8 cellular contexts compared by ENCODE assay signal in the genomic region with DNA sequence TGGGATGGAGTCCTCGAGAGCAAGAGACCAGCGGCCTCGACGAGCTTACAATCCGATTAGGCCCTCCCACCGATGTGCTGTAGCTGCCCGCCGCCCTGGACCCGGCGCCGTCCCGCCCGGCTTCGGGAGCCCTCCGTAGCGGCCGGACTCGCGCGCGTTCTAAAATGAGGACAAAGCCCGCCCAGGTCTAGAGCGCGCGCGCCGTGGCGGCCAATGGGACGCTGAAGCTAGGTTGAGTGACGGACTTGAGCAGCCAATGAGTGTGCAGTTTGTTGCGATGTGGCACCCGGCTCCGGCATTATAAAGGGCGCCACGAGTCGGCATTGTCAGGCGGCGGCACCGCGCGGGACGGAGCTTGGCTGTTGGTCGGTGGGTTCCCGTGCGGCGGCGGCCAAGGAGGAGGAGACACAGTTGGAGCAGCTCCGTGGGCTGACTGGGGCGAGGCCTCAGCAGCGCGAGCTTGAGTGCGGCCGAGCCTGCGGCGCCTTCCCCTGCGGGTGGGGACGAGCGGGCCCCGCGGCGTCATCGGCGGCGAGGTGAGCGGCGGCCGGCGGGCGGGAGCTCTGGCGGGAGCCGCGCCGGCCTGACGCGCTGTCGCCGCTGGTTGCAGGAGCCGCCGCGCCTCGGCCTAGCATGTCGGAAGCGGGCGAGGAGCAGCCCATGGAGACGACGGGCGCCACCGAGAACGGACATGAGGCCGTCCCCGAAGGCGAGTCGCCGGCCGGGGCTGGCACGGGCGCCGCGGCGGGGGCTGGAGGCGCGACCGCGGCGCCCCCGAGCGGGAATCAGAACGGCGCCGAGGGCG. TPM values are rescaled to one million over a fixed set of nuclear protein-coding genes. Genes with fewer than 3 reads are reported as not detected.
DNase-seq lines count a peak whose midpoint lies in the region; ATAC-seq and TF ChIP-seq lines count a peak whose summit lies in the region.

TSS of gene HNRNPAB (plus strand) at position 329 of the 805 bp plus-strand sequence. CDS start at position 634, 305 bp downstream.

- peaks cover 32% of the 10 kb centered on the region for H3K4me1 Mint-ChIP-seq in activated naive CD4-positive, alpha-beta T cell treated with anti-CD3 and anti-CD28 coated beads for 36 hours (ENCODE audit: low read depth)

- CTCF ChIA-PET in HEK293T (lab: Yijun Ruan, JAX): interaction anchor here (0.6 to 1.1 kb wide), 2 partner anchors 129 to 135 kb away, joined by 3 read pairs; no protein-coding TSS in a partner anchor
- CTCF ChIA-PET in activated naive CD4-positive, alpha-beta T cell treated with anti-CD3 and anti-CD28 coated beads for 36 hours (lab: Charles Lee): interaction anchor here (1.4 kb wide), 1 partner anchor 30 kb away, joined by 4 read pairs; no protein-coding TSS in a partner anchor

- H3K27ac ChIP-seq in gastroesophageal sphincter: peak within 1 kb of the TSS; percentile 88 to 99 (median 94)

- 1% methylated on average over 12 of the region's 111 CpGs; no CpG with 5 or more reads in 1 of the 2 donors for WGBS in gastroesophageal sphincter (ENCODE audit: low coverage in 1 of 2), 2 donors

- TF ChIP-seq CTCF in gastroesophageal sphincter (IDR thresholded peaks at IDR 0.05): peak in 2 of 4 experiments; percentile 11 to 15

- ATAC-seq in gastroesophageal sphincter: peak; percentile 97

- H3K27me3 Mint-ChIP-seq in activated naive CD4-positive, alpha-beta T cell treated with anti-CD3 and anti-CD28 coated beads for 36 hours (ENCODE audit: low read depth): peaks cover 2% of the 10 kb centered on the region

- TF ChIP-seq POLR2A in gastroesophageal sphincter (IDR thresholded peaks at IDR 0.05): peak; percentile 98 to 99

- TF ChIP-seq EP300 in gastroesophageal sphincter (IDR thresholded peaks at IDR 0.05): no peak

- H3K27ac Mint-ChIP-seq in activated naive CD4-positive, alpha-beta T cell treated with anti-CD3 and anti-CD28 coated beads for 36 hours: peak within 1 kb of the TSS; percentile 97

- peaks cover 42% of the 10 kb centered on the region for H3K36me3 Mint-ChIP-seq in activated naive CD4-positive, alpha-beta T cell treated with anti-CD3 and anti-CD28 coated beads for 36 hours (ENCODE audit: low read depth)

- intact Hi-C loops in activated naive CD4-positive, alpha-beta T cell treated with anti-CD3 and anti-CD28 coated beads for 36 hours (cut with micrococcal nuclease): loop anchor here (1.0 to 2.0 kb wide), 3 partner anchors 28 to 91 kb away; partner anchors contain the start of genes N4BP3 and PHYKPL

- peaks cover 0 to 41% (median 19%) of the 10 kb centered on the region in 3 donors for H3K4me1 ChIP-seq in gastroesophageal sphincter

- peak; percentile 84 for DNase-seq in GF-D8 (lab: John Stamatoyannopoulos, UW)
- peak; percentile 98 for DNase-seq in HEK293T (ENCODE audit: extremely low spot score)
- peak; percentile 90 for DNase-seq in MV-4-11 (lab: John Stamatoyannopoulos, UW)
- peak; percentile 93 for DNase-seq in SK-MEL-5 (ENCODE audit: low read depth, low spot score)
- peak; percentile 96 for DNase-seq in activated naive CD4-positive, alpha-beta T cell treated with anti-CD3 and anti-CD28 coated beads for 36 hours
- peak; percentile 77 for DNase-seq in non-pigmented ciliary epithelial cell (ENCODE audit: low read depth)
- DNase-seq in superior temporal gyrus (ENCODE audit: extremely low spot score): peak; percentile 99

- H3K9me3 ChIP-seq in gastroesophageal sphincter: no peaks in the 10 kb centered on the region

- H3K9me3 Mint-ChIP-seq in activated naive CD4-positive, alpha-beta T cell treated with anti-CD3 and anti-CD28 coated beads for 36 hours: no peaks in the 10 kb centered on the region

- in situ Hi-C loops in SK-MEL-5 (cut with HindIII; ENCODE audit: low pct_unique_long_range_greater_than_20kb, low sequenced_read_pairs): no loop called here

- peak within 1 kb of the TSS; percentile 81 to 99 for H3K4me3 ChIP-seq in gastroesophageal sphincter

- peak within 1 kb of the TSS; percentile 96 for H3K4me3 Mint-ChIP-seq in activated naive CD4-positive, alpha-beta T cell treated with anti-CD3 and anti-CD28 coated beads for 36 hours

- no peaks in the 10 kb centered on the region for H3K27me3 ChIP-seq in gastroesophageal sphincter

- H3K36me3 ChIP-seq in gastroesophageal sphincter: peaks cover 0 to 29% of the 10 kb centered on the region in 2 donors

- POLR2A ChIA-PET in HEK293T (lab: Yijun Ruan, JAX): interaction anchor here (0.7 to 1.8 kb wide), 31 partner anchors 8 to 726 kb away, joined by 3 to 18 read pairs (median 5); partner anchors contain the start of genes CLK4, NHP2, PHYKPL and RMND5B

TF ChIP-seq in HEK293T, 16 proteins besides CTCF, POLR2A, EP300 and RAD21:
- TF ChIP-seq TARDBP (IDR thresholded peaks at IDR 0.05): no peak
- no peak for TF ChIP-seq ZNF384 (IDR thresholded peaks at IDR 0.05)
- TF ChIP-seq ELF4 (IDR thresholded peaks at IDR 0.05): peak; percentile 99
- peak; percentile 72; the same call in 1 of the 2 replicates for TF ChIP-seq CTBP1 (IDR thresholded peaks at IDR 0.05; ENCODE audit: borderline replicate concordance)
- no peak for TF ChIP-seq FOXK2 (IDR thresholded peaks at IDR 0.05)
- TF ChIP-seq NFRKB (IDR thresholded peaks at IDR 0.05): no peak
- TF ChIP-seq L3MBTL2 (conservative IDR thresholded peaks at IDR 0.05): peak; percentile 82
- no peak for TF ChIP-seq HDGF (IDR thresholded peaks at IDR 0.05; ENCODE audit: borderline replicate concordance)
- TF ChIP-seq SUZ12 (IDR thresholded peaks at IDR 0.05): no peak
- no peak for TF ChIP-seq BHLHE40 (IDR thresholded peaks at IDR 0.05; ENCODE audit: borderline replicate concordance)
- no peak for TF ChIP-seq FOXA1 (IDR thresholded peaks at IDR 0.05)
- TF ChIP-seq FOXM1 (IDR thresholded peaks at IDR 0.05; ENCODE audit: borderline replicate concordance): no peak
- TF ChIP-seq ARNT (IDR thresholded peaks at IDR 0.05): peak; percentile 61
- TF ChIP-seq SP1 (IDR thresholded peaks at IDR 0.05): no peak
- TF ChIP-seq, protein P1, sequence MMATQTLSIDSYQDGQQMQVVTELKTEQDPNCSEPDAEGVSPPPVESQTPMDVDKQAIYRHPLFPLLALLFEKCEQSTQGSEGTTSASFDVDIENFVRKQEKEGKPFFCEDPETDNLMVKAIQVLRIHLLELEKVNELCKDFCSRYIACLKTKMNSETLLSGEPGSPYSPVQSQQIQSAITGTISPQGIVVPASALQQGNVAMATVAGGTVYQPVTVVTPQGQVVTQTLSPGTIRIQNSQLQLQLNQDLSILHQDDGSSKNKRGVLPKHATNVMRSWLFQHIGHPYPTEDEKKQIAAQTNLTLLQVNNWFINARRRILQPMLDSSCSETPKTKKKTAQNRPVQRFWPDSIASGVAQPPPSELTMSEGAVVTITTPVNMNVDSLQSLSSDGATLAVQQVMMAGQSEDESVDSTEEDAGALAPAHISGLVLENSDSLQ (IDR thresholded peaks at IDR 0.05): peak; percentile 100
- peak; percentile 87; the same call in 1 of the 2 replicates for TF ChIP-seq LEF1 (IDR thresholded peaks at IDR 0.05; ENCODE audit: borderline replicate concordance)

RNA-seq across cellular contexts. Expression of gene HNRNPAB, which starts in this region (rescaled TPM):
- total RNA-seq in SK-MEL-5 (2014; rRNA removed; shearing (Covaris generic)): 42.2 and 52.1 TPM in 2 replicates
- 170 and 202 TPM in 2 replicates for polyA plus RNA-seq in SK-MEL-5 (2015; cell fraction: cytosol; rRNA removed)
- polyA plus RNA-seq in SK-MEL-5 (2015; cell fraction: nucleus; rRNA removed): 85.7 and 92.2 TPM in 2 replicates
- 100 to 1,000 TPM; 251 to 262 TPM for total RNA-seq in activated naive CD4-positive, alpha-beta T cell treated with anti-CD3 and anti-CD28 coated beads for 36 hours
- total RNA-seq in gastroesophageal sphincter: 100 to 1,000 TPM in 2 of 4 donors, 10 to 100 TPM in 2; 79.9 to 140 (median 106) TPM

Comparison
In these comparisons a context has a peak if more than half of its experiments do, and no peak if none do; other contexts are left out.
1. Peak in every context shown above with its lines: DNase-seq, ATAC-seq, H3K4me3 ChIP-seq and H3K27ac ChIP-seq.